22 cellular contexts compared by ENCODE assay signal in genomic region chr11:10749476-10749875, GRCh38. TPM values are rescaled to one million over a fixed set of nuclear protein-coding genes. Genes with fewer than 3 reads are reported as not detected.
A peak's percentile ranks its signal among the peaks of the same experiment; 100 is the strongest.
DNase-seq lines count a peak whose midpoint lies in the region; ATAC-seq, FAIRE-seq and TF ChIP-seq lines count a peak whose summit lies in the region.
"Had no signal": no experiment of that assay in that cellular context is flagged by ENCODE, and none has a peak within 500 bp of the region (broad histone marks: within the 10 kb centered on the region; RNA-seq: fewer than 3 reads in every experiment).

No MANE protein-coding gene starts in this region.

- no peak overlapping the region for H4K12ac ChIP-seq in trophoblast cell (ENCODE audit: low read depth, low read length)

- no peak overlapping the region for H3K4me2 ChIP-seq in A549
- H3K4me2 ChIP-seq in trophoblast cell (ENCODE audit: low read length), result no peak overlapping the region

- H3K23ac ChIP-seq in trophoblast cell (ENCODE audit: low read length), result no peak overlapping the region

- TF ChIP-seq EP300 in A549 (IDR thresholded peaks at IDR 0.05), result no peak

- H3K27ac Mint-ChIP-seq in CD4-positive, alpha-beta T cell, result no peak overlapping the region
- 0 out of 2 replicates have a peak overlapping the region, but pooled peaks have one; percentile 5 for H3K27ac Mint-ChIP-seq in WTC11
- peak overlapping the region in 3 of 6 donors; percentile 4 to 73 (median 54) for H3K27ac Mint-ChIP-seq in immature natural killer cell

- H2AFZ ChIP-seq in trophoblast cell (ENCODE audit: insufficient read depth, low read length, poor library complexity), result no peak overlapping the region

- no peak overlapping the region for H2AK5ac ChIP-seq in trophoblast cell (ENCODE audit: low read length)

- H3K4ac ChIP-seq in trophoblast cell (ENCODE audit: low read depth, low read length), result no peak overlapping the region

- peaks cover 29% of the 10 kb centered on the region for H3K36me3 Mint-ChIP-seq in CD4-positive, alpha-beta T cell (ENCODE audit: low read depth)
- H3K36me3 Mint-ChIP-seq in WTC11, result 0 out of 2 replicates have a peak, but pooled peaks cover 3% of the 10 kb centered on the region
- peaks cover 0 to 5% (median 3%) of the 10 kb centered on the region in 3 donors for H3K36me3 Mint-ChIP-seq in immature natural killer cell

- no peak overlapping the region for H3K27ac ChIP-seq in A549
- H3K27ac ChIP-seq in CD4-positive, alpha-beta T cell (ENCODE audit: low read depth, low read length), result no peak overlapping the region
- H3K27ac ChIP-seq in trophoblast cell (ENCODE audit: low read depth, low read length), result no peak overlapping the region
- H3K27ac ChIP-seq: suprapubic skin had no signal

- no peak for TF ChIP-seq POLR2A in A549 (IDR thresholded peaks at IDR 0.05; ENCODE audit: low read length)

- H2BK120ac ChIP-seq in trophoblast cell (ENCODE audit: insufficient read depth, low read length, poor library complexity), result no peak overlapping the region

- no peak overlapping the region for H3K14ac ChIP-seq in trophoblast cell (ENCODE audit: low read length)

- H3K27me3 Mint-ChIP-seq in CD4-positive, alpha-beta T cell, result no peaks in the 10 kb centered on the region
- H3K27me3 Mint-ChIP-seq in WTC11 (ENCODE audit: low read depth) (no peaks in the 10 kb centered on the region), immature natural killer cell (ENCODE audit: low read depth in 3 of 3) (peaks cover 0 to 8% (median 1%) of the 10 kb centered on the region in 3 donors)

- WGBS in A549 (ENCODE audit: missing lambda C conversion rate), result 67% methylated on average over 2 of the region's 2 CpGs
- no CpG with 5 or more reads among the region's 2 CpGs for WGBS in trophoblast cell (ENCODE audit: extremely low coverage, insufficient coverage, insufficient read length)

- no peak overlapping the region for H4K91ac ChIP-seq in trophoblast cell (ENCODE audit: low read depth, low read length)

- H2BK5ac ChIP-seq in trophoblast cell (ENCODE audit: low read depth, low read length, poor library complexity), result no peak overlapping the region

- no peak overlapping the region for H4K8ac ChIP-seq in trophoblast cell (ENCODE audit: low read depth, low read length)

- no peak overlapping the region for H3K9ac ChIP-seq in trophoblast cell (ENCODE audit: low read length)
- H3K9ac ChIP-seq: SK-N-SH had no signal

- CTCF ChIA-PET in A549 (lab: Yijun Ruan, JAX) (no interaction called here), WTC11 (lab: Charles Lee) (interaction anchor here (0.6 kb wide), 1 partner anchor 21 kb away, joined by 3 read pairs; no protein-coding TSS in a partner anchor)
- CTCF ChIA-PET in CD4-positive, alpha-beta T cell (lab: Charles Lee), result interaction anchor here (0.5 kb wide), 1 partner anchor 443 kb away, joined by 5 read pairs; no protein-coding TSS in a partner anchor

- intact Hi-C loops in CD4-positive, alpha-beta T cell (cut with DNase I, micrococcal nuclease), result no loop called here

- H3K27me3 ChIP-seq in CD4-positive, alpha-beta T cell (ENCODE audit: control insufficient read depth, insufficient read depth, low read length), result no peaks in the 10 kb centered on the region
- no peaks in the 10 kb centered on the region for H3K27me3 ChIP-seq in trophoblast cell (ENCODE audit: insufficient read depth, low read length)
- H3K27me3 ChIP-seq: gastroesophageal sphincter, suprapubic skin had no signal

- DNase-seq in A549 (ENCODE audit: low read depth in 1 of 2, low spot score in 1 of 2), result no peak
- no peak for DNase-seq in CD4-positive, alpha-beta T cell
- DNase-seq in WTC11 (ENCODE audit: low spot score), result no peak
- DNase-seq in immature natural killer cell, result no peak
- DNase-seq in cerebellar cortex (ENCODE audit: low spot score), result no peak
- no peak for DNase-seq in trophoblast cell
- DNase-seq: activated CD4-positive, alpha-beta T cell treated with anti-CD3 and anti-CD28 coated beads, Interleukin-2, amount 50 U/mL, for 4 hours; activated T-cell treated with anti-CD3 and anti-CD28 coated beads, Interleukin-2, amount 50 U/mL, for 48 hours; central memory CD4-positive, alpha-beta T cell; KG1; mesenchymal stem cell; NCI-H2029; NCI-H510A; NK-92 treated with Interleukin-12 subunit alpha and Interleukin-12 subunit beta, amount 100 ng/mL, for 24 hours; retina; SK-N-SH; stimulated activated CD4-positive, alpha-beta T cell treated with anti-CD3 and anti-CD28 coated beads, Interleukin-12 subunit alpha, Interleukin-12 subunit beta, amount 100 ng/mL, for 4 hours had no signal

- H3K79me2 ChIP-seq in trophoblast cell (ENCODE audit: control insufficient read depth, insufficient read depth, low read length, poor library complexity), result peaks cover 7% of the 10 kb centered on the region

- POLR2A ChIA-PET in A549 (lab: Yijun Ruan, JAX), result no interaction called here
- POLR2A ChIA-PET in CD4-positive, alpha-beta T cell (lab: Charles Lee), result interaction anchor here (3.1 kb wide), 1 partner anchor 59 kb away, joined by 58 read pairs; the partner anchor contains the start of gene EIF4G2
- POLR2A ChIA-PET in WTC11 (lab: Charles Lee), result no interaction called here

- H3K4me3 ChIP-seq in A549 (no peak overlapping the region), trophoblast cell (ENCODE audit: low read depth, low read length) (no peak overlapping the region)

- H3K9me3 ChIP-seq in A549, result no peaks in the 10 kb centered on the region
- no peaks in the 10 kb centered on the region for H3K9me3 ChIP-seq in CD4-positive, alpha-beta T cell (ENCODE audit: control insufficient read depth, low read length)
- H3K9me3 ChIP-seq in trophoblast cell (ENCODE audit: insufficient read depth, low read depth, low read length), result no peaks in the 10 kb centered on the region
- H3K9me3 ChIP-seq: gastroesophageal sphincter, SK-N-SH, suprapubic skin had no signal

- H3K4me1 ChIP-seq in A549, result peaks cover 9% of the 10 kb centered on the region; the same call in 1 of the 3 replicates
- peaks cover 2% of the 10 kb centered on the region in 2 experiments for H3K4me1 ChIP-seq in trophoblast cell (ENCODE audit: control insufficient read depth in 1 of 2, insufficient read depth in 2 of 2, low read length in 2 of 2)

- peaks cover 0 to 2% of the 10 kb centered on the region in 2 experiments for H3K36me3 ChIP-seq in trophoblast cell (ENCODE audit: control insufficient read depth in 1 of 2, insufficient read depth in 2 of 2, low read length in 2 of 2)

- H3K9me3 Mint-ChIP-seq in CD4-positive, alpha-beta T cell, result no peaks in the 10 kb centered on the region
- H3K9me3 Mint-ChIP-seq in WTC11 (no peaks in the 10 kb centered on the region), immature natural killer cell (no peaks in the 10 kb centered on the region)

- peaks cover 7% of the 10 kb centered on the region for H3K79me1 ChIP-seq in trophoblast cell (ENCODE audit: low read length)

- peaks cover 25% of the 10 kb centered on the region for H3K4me1 Mint-ChIP-seq in CD4-positive, alpha-beta T cell (ENCODE audit: low read depth)
- H3K4me1 Mint-ChIP-seq in WTC11 (peaks cover 4% of the 10 kb centered on the region), immature natural killer cell (peaks cover 28 to 58% of the 10 kb centered on the region in 2 donors)

- ATAC-seq in A549, result no peak
- ATAC-seq in CD4-positive, alpha-beta T cell (ENCODE audit: poor library complexity), result no peak
- ATAC-seq in WTC11, result no peak
- ATAC-seq in HG03432 (IDR thresholded peaks at IDR 0.05; ENCODE audit: unreplicated experiment), result no peak
- ATAC-seq: gastroesophageal sphincter had no signal

- no peak for FAIRE-seq in A549 (lab: Jason Lieb, UNC)
- FAIRE-seq: D721Med, TTC549 had no signal

- no peak overlapping the region for H2BK12ac ChIP-seq in trophoblast cell (ENCODE audit: low read length)

- TF ChIP-seq RAD21 in A549 (conservative IDR thresholded peaks at IDR 0.05 in 1 of 2, IDR thresholded peaks at IDR 0.05 in 1 of 2), result no peak

- H3K18ac ChIP-seq in trophoblast cell (ENCODE audit: low read length), result no peak overlapping the region

- TF ChIP-seq CTCF in A549 (IDR thresholded peaks at IDR 0.05), result no peak
- no peak for TF ChIP-seq CTCF in CD4-positive, alpha-beta T cell (IDR thresholded peaks at IDR 0.05)
- TF ChIP-seq CTCF in WTC11 (IDR thresholded peaks at IDR 0.05), result no peak

- H3K4me3 Mint-ChIP-seq in CD4-positive, alpha-beta T cell, result peak overlapping the region; percentile 43
- H3K4me3 Mint-ChIP-seq in WTC11, result peak overlapping the region; percentile 18; the same call in 1 of the 2 replicates
- H3K4me3 Mint-ChIP-seq in immature natural killer cell, result peak overlapping the region; percentile 0 to 70 (median 27)

TF ChIP-seq in A549, 52 proteins besides CTCF, POLR2A, EP300 and RAD21 (continues in another document):
- peak; percentile 5 for TF ChIP-seq MAFK (IDR thresholded peaks at IDR 0.05; ENCODE audit: partially characterized antibody)

RNA-seq across cellular contexts. Expression of gene CTR9, which starts 1.6 kb away (rescaled TPM):
- polyA plus RNA-seq in A549 (2011; rRNA removed) (24.8 and 31.2 TPM in 2 replicates), A549 (2017; fragmentation: RNase III; extraction: RNeasy Plus Mini Kit Qiagen cat#74134 plus additional on column Dnase treatment) (30.6 to 35.3 TPM (median 35.0 TPM) in 3 replicates), immature natural killer cell (10 to 100 TPM; 32.6 to 68.0 (median 43.2) TPM)
- 6.4 and 7.1 TPM in 2 replicates for polyA plus RNA-seq in A549 (2012; cell fraction: cytosol; rRNA removed)
- polyA plus RNA-seq in A549 (2012; cell fraction: nucleus; rRNA removed), result 6.0 and 8.2 TPM in 2 replicates
- polyA minus RNA-seq in A549 (2011; rRNA and poly(A)+ RNA removed), result 9.1 and 14.9 TPM in 2 replicates
- total RNA-seq in CD4-positive, alpha-beta T cell, result 10 to 100 TPM; 34.0 to 34.7 TPM
- 29.3 to 32.7 TPM (median 31.1 TPM) in 3 replicates for total RNA-seq in WTC11 (2021)
- 27.9 and 28.4 TPM in 2 replicates for polyA plus RNA-seq in trophoblast cell (2013)

RNA-seq across cellular contexts. Expression of gene IRAG1, which starts 55.9 kb away (rescaled TPM):
- polyA plus RNA-seq in A549 (2011; rRNA removed) (0.05 TPM in 1 of 2 replicates, not detected in the other), A549 (2017; fragmentation: RNase III; extraction: RNeasy Plus Mini Kit Qiagen cat#74134 plus additional on column Dnase treatment) (0.03 to 0.12 TPM in 2 of 3 replicates, not detected in the other), immature natural killer cell (under 1 TPM in 1 of 3 donors, not detected in 2; 0.41 TPM)
- polyA plus RNA-seq in A549 (2012; cell fraction: cytosol; rRNA removed), result not detected in 2 replicates
- 0.01 TPM in 1 of 2 replicates, not detected in the other for polyA plus RNA-seq in A549 (2012; cell fraction: nucleus; rRNA removed)
- 0.15 TPM in 1 of 2 replicates, not detected in the other for polyA minus RNA-seq in A549 (2011; rRNA and poly(A)+ RNA removed)
- total RNA-seq in CD4-positive, alpha-beta T cell, result not detected
- 2.8 to 5.2 TPM (median 3.9 TPM) in 3 replicates for total RNA-seq in WTC11 (2021)
- 1.5 and 1.9 TPM in 2 replicates for polyA plus RNA-seq in trophoblast cell (2013)

RNA-seq across cellular contexts. Expression of gene EIF4G2, which starts 59.2 kb away (rescaled TPM):
- polyA plus RNA-seq in A549 (2011; rRNA removed), result 1,171 and 1,351 TPM in 2 replicates
- polyA plus RNA-seq in A549 (2012; cell fraction: cytosol; rRNA removed), result 353 and 395 TPM in 2 replicates
- 183 and 281 TPM in 2 replicates for polyA plus RNA-seq in A549 (2012; cell fraction: nucleus; rRNA removed)
- 901 to 1,145 TPM (median 938 TPM) in 3 replicates for polyA plus RNA-seq in A549 (2017; fragmentation: RNase III; extraction: RNeasy Plus Mini Kit Qiagen cat#74134 plus additional on column Dnase treatment)
- polyA minus RNA-seq in A549 (2011; rRNA and poly(A)+ RNA removed), result 722 and 728 TPM in 2 replicates
- 1,000 to 10,000 TPM; 1,001 to 1,008 TPM for total RNA-seq in CD4-positive, alpha-beta T cell
- total RNA-seq in WTC11 (2021), result 779 to 918 TPM (median 906 TPM) in 3 replicates
- polyA plus RNA-seq in immature natural killer cell, result 100 to 1,000 TPM; 322 to 508 (median 441) TPM
- 1,646 and 1,688 TPM in 2 replicates for polyA plus RNA-seq in trophoblast cell (2013)
